In genomic region chr2:236440110-236440881, GRCh38 we compare ENCODE assay signal across 31 cellular contexts.
"Had no signal": no experiment of that assay in that cellular context is flagged by ENCODE, and none has a peak within 500 bp of the region (broad histone marks: within the 10 kb centered on the region; RNA-seq: fewer than 3 reads in every experiment).

No MANE protein-coding gene starts in this region.

- H3K27ac ChIP-seq: adrenal gland, body of pancreas, cardiac muscle cell, colonic mucosa, epithelial cell of prostate, esophagus squamous epithelium, heart right ventricle, left lung, lower lobe of right lung, neural progenitor cell, parathyroid adenoma, psoas muscle, sigmoid colon, upper lobe of right lung had no signal

- H3K27me3 ChIP-seq: adrenal gland, body of pancreas, cardiac muscle cell, colonic mucosa, esophagus squamous epithelium, left lung, neural progenitor cell, sigmoid colon, upper lobe of right lung had no signal

- DNase-seq: activated B cell treated with CpG ODN at 0.5 μM for 24 hours; activated CD4-positive, alpha-beta T cell treated with anti-CD3 and anti-CD28 coated beads, Interleukin-2, amount 10 ng/mL, durations not matched to agents 24 days and 14 days; activated gamma-delta T cell; activated naive CD4-positive, alpha-beta T cell treated with anti-CD3 and anti-CD28 coated beads, Interleukin-2, amount 50 U/mL, for 16 hours; activated T-cell treated with anti-CD3 and anti-CD28 coated beads for 4 hours; adrenal gland; aorta; body of pancreas; cerebellar nuclear complex; colonic mucosa; effector CD8-positive, alpha-beta T cell; esophagus squamous epithelium; foreskin melanocyte; heart right ventricle; left lung; lower lobe of right lung; mesenchymal stem cell; naive thymus-derived CD8-positive, alpha-beta T cell; occipital lobe; psoas muscle; sigmoid colon; small intestine; stimulated activated CD4-positive, alpha-beta T cell treated with anti-CD3 and anti-CD28 coated beads, Interleukin-1b, Interleukin-23, amount 100 ng/mL, for 48 hours; stimulated activated naive CD4-positive, alpha-beta T cell; T-helper 2 cell; upper lobe of right lung had no signal

- H3K4me3 ChIP-seq: adrenal gland, body of pancreas, cardiac muscle cell, colonic mucosa, esophagus squamous epithelium, heart right ventricle, left lung, lower lobe of right lung, neural progenitor cell, psoas muscle, sigmoid colon, upper lobe of right lung had no signal

- ATAC-seq: body of pancreas; heart right ventricle; left lung; lower lobe of right lung; naive thymus-derived CD8-positive, alpha-beta T cell; psoas muscle; upper lobe of right lung had no signal

- H3K4me3 Mint-ChIP-seq: activated B cell treated with CpG ODN at 0.5 μM for 24 hours; activated CD4-positive, alpha-beta T cell treated with anti-CD3 and anti-CD28 coated beads, Interleukin-2, amount 10 ng/mL, durations not matched to agents 24 days and 14 days; activated T-helper 1 cell treated with anti-CD3 and anti-CD28 coated beads, Interleukin-12 subunit alpha, Interleukin-12 subunit beta, Interleukin-2, Interleukin-4 antibody, amounts not matched to agents 30 ng/mL and 10 ng/mL and 1 ng/mL, durations not matched to agents 14 hours and 24 hours and 36 hours; naive thymus-derived CD8-positive, alpha-beta T cell; neural progenitor cell had no signal

- H3K27ac Mint-ChIP-seq: activated B cell treated with CpG ODN at 0.5 μM for 24 hours; activated CD4-positive, alpha-beta T cell treated with anti-CD3 and anti-CD28 coated beads, Interleukin-2, amount 10 ng/mL, durations not matched to agents 24 days and 14 days; activated T-helper 1 cell treated with anti-CD3 and anti-CD28 coated beads, Interleukin-12 subunit alpha, Interleukin-12 subunit beta, Interleukin-2, Interleukin-4 antibody, amounts not matched to agents 30 ng/mL and 10 ng/mL and 1 ng/mL, durations not matched to agents 14 hours and 24 hours and 36 hours; neural progenitor cell had no signal

- H3K9me3 Mint-ChIP-seq: activated B cell treated with CpG ODN at 0.5 μM for 24 hours; activated CD4-positive, alpha-beta T cell treated with anti-CD3 and anti-CD28 coated beads, Interleukin-2, amount 10 ng/mL, durations not matched to agents 24 days and 14 days; activated T-helper 1 cell treated with anti-CD3 and anti-CD28 coated beads, Interleukin-12 subunit alpha, Interleukin-12 subunit beta, Interleukin-2, Interleukin-4 antibody, amounts not matched to agents 30 ng/mL and 10 ng/mL and 1 ng/mL, durations not matched to agents 14 hours and 24 hours and 36 hours; neural progenitor cell had no signal

- H3K4me1 Mint-ChIP-seq: activated B cell treated with CpG ODN at 0.5 μM for 24 hours; naive thymus-derived CD8-positive, alpha-beta T cell; neural progenitor cell had no signal

- H3K36me3 Mint-ChIP-seq: neural progenitor cell had no signal

- H3K36me3 ChIP-seq: adrenal gland, cardiac muscle cell, colonic mucosa, esophagus squamous epithelium, heart right ventricle, left lung, lower lobe of right lung, neural progenitor cell, sigmoid colon, upper lobe of right lung had no signal
